ENCODE assay signal across 22 cellular contexts in the genomic region with DNA sequence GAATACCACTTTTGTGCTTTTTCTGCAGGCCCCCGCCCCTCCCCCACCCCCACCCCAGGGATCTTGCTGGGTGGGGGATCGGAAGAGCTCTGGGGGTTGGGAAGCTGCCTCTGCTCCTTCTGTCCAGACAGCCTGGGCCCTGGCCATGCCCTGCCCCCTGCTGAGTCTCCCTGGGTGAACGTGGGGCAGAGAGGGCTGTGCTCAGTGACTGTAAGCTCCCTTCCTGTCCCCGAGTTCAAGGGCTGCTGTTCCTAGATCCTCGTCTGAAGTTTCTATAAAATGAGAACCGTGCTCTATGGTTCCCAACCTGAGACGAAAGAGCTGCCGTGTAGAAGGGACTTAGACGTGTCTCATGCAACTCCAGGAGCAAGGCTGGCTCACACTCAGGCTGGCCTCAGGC.
DNase-seq lines count a peak whose midpoint lies in the region; ATAC-seq, FAIRE-seq and TF ChIP-seq lines count a peak whose summit lies in the region.
"Had no signal": no experiment of that assay in that cellular context is flagged by ENCODE, and none has a peak within 500 bp of the region (broad histone marks: within the 10 kb centered on the region; RNA-seq: fewer than 3 reads in every experiment).

No MANE protein-coding gene starts in this region.

- peaks cover 4% of the 10 kb centered on the region for H3K27me3 Mint-ChIP-seq in nephron progenitor cell (ENCODE audit: low read depth, poor library complexity)

- H3K36me3 Mint-ChIP-seq in nephron progenitor cell (ENCODE audit: low read depth): no peaks in the 10 kb centered on the region
- H3K36me3 Mint-ChIP-seq: CD4-positive, CD25-positive, alpha-beta regulatory T cell; CD8-positive, alpha-beta memory T cell had no signal

- no peaks in the 10 kb centered on the region for H3K9me3 Mint-ChIP-seq in nephron progenitor cell
- H3K9me3 Mint-ChIP-seq: CD8-positive, alpha-beta memory T cell had no signal

- ATAC-seq in Right ventricle myocardium inferior (no peak), heart right ventricle (no peak), GM21737 (IDR thresholded peaks at IDR 0.05; ENCODE audit: unreplicated experiment) (no peak)
- ATAC-seq: A549 had no signal

- TF ChIP-seq CTCF in heart right ventricle (IDR thresholded peaks at IDR 0.05) (no peak), nephron progenitor cell (IDR thresholded peaks at IDR 0.05) (no peak)

- WGBS in heart right ventricle, 2 donors: 65 to 77% methylated on average over 8 to 9 of the region's 9 CpGs

- no peaks in the 10 kb centered on the region for H3K36me3 ChIP-seq in heart right ventricle
- H3K36me3 ChIP-seq: HAP-1 had no signal

- FAIRE-seq in RCC 7860 (lab: Jason Lieb, UNC): no peak
- FAIRE-seq: A549, GM12891, GM19239 had no signal

- no peak overlapping the region for H3K4me3 Mint-ChIP-seq in nephron progenitor cell
- H3K4me3 Mint-ChIP-seq: CD4-positive, CD25-positive, alpha-beta regulatory T cell; CD8-positive, alpha-beta memory T cell had no signal

- H3K4me1 ChIP-seq in heart right ventricle: peaks cover 3 to 10% (median 7%) of the 10 kb centered on the region in 9 donors
- H3K4me1 ChIP-seq: A549, HAP-1 had no signal

- H3K27me3 ChIP-seq in heart right ventricle: peaks cover 0 to 14% (median 0%) of the 10 kb centered on the region in 7 donors

- DNase-seq in Right ventricle myocardium inferior (ENCODE audit: missing footprints): peak; percentile 15
- no peak for DNase-seq in heart right ventricle
- DNase-seq in RCC 7860 (ENCODE audit: low spot score): peak; percentile 19
- no peak for DNase-seq in nephron progenitor cell
- peak in 3 of 49 donors; percentile 29 to 40 (median 39) for DNase-seq in substantia nigra (lab: John Stamatoyannopoulos, UW)
- no peak for DNase-seq in foreskin melanocyte
- DNase-seq: AML-193; CD4-positive, CD25-positive, alpha-beta regulatory T cell; COR-L47; DMS 273 treated with DMSO at 0.1 percent for 48 hours; DMS53; DND-41; EL; GM23248 had no signal

- peak overlapping the region; percentile 92 for H3K27ac Mint-ChIP-seq in nephron progenitor cell
- H3K27ac Mint-ChIP-seq: CD4-positive, CD25-positive, alpha-beta regulatory T cell; CD8-positive, alpha-beta memory T cell had no signal

- H3K27ac ChIP-seq in heart right ventricle (no peak overlapping the region), substantia nigra (ENCODE audit: low read depth, low read length, poor library complexity, severe bottlenecking) (peak overlapping the region; percentile 53)
- H3K27ac ChIP-seq: 22Rv1, GM23248, HL-60 had no signal

- H3K4me3 ChIP-seq in heart right ventricle: no peak overlapping the region
- H3K4me3 ChIP-seq: A549, GM23248, HAP-1 had no signal

- H3K9me3 ChIP-seq in heart right ventricle: no peaks in the 10 kb centered on the region
- H3K9me3 ChIP-seq: A549, HAP-1 had no signal

- intact Hi-C loops in Right ventricle myocardium inferior (cut with DNase I) (no loop called here), heart right ventricle (cut with DNase I) (loop anchor here in 6 of 10 donors (2.0 to 5.0 kb wide), 3 partner anchors 103 to 105 kb away; a partner anchor contains a TSS)

- peaks cover 68% of the 10 kb centered on the region for H3K4me1 Mint-ChIP-seq in nephron progenitor cell
- H3K4me1 Mint-ChIP-seq: CD4-positive, CD25-positive, alpha-beta regulatory T cell; CD8-positive, alpha-beta memory T cell had no signal

Comparison
In these comparisons a context has a peak if more than half of its experiments do, and no peak if none do; other contexts are left out.
1. DNase-seq: peak in Right ventricle myocardium inferior (single experiment) and RCC 7860 (single experiment); none in heart right ventricle (0 of 2), nephron progenitor cell (single experiment) and foreskin melanocyte (single experiment).